In genomic region chr15:42933886-42934667, GRCh38 we compare ENCODE assay signal across 22 cellular contexts.
"Had no signal": no experiment of that assay in that cellular context is flagged by ENCODE, and none has a peak within 500 bp of the region (broad histone marks: within the 10 kb centered on the region; RNA-seq: fewer than 3 reads in every experiment).

No MANE protein-coding gene starts in this region.

- H3K9me3 Mint-ChIP-seq: activated naive CD8-positive, alpha-beta T cell treated with anti-CD3 and anti-CD28 coated beads for 36 hours; activated T-helper 1 cell treated with anti-CD3 and anti-CD28 coated beads, Interleukin-12 subunit alpha, Interleukin-12 subunit beta, Interleukin-2, Interleukin-4 antibody, amounts not matched to agents 30 ng/mL and 10 ng/mL and 1 ng/mL, durations not matched to agents 14 hours and 24 hours and 36 hours; endodermal cell; nephron had no signal

- H3K9me3 ChIP-seq: colonic mucosa, upper lobe of right lung had no signal

- H3K4me1 ChIP-seq: colonic mucosa, upper lobe of right lung had no signal

- H3K27ac ChIP-seq: colonic mucosa, upper lobe of right lung had no signal

- H3K4me3 ChIP-seq: colonic mucosa, lung, upper lobe of right lung had no signal

- H3K36me3 Mint-ChIP-seq: activated naive CD8-positive, alpha-beta T cell treated with anti-CD3 and anti-CD28 coated beads for 36 hours; brain had no signal

- H3K4me3 Mint-ChIP-seq: activated naive CD8-positive, alpha-beta T cell treated with anti-CD3 and anti-CD28 coated beads for 36 hours; activated T-helper 1 cell treated with anti-CD3 and anti-CD28 coated beads, Interleukin-12 subunit alpha, Interleukin-12 subunit beta, Interleukin-2, Interleukin-4 antibody, amounts not matched to agents 30 ng/mL and 10 ng/mL and 1 ng/mL, durations not matched to agents 14 hours and 24 hours and 36 hours; brain; endodermal cell; nephron had no signal

- H3K36me3 ChIP-seq: colonic mucosa, upper lobe of right lung had no signal

- H3K4me1 Mint-ChIP-seq: activated naive CD8-positive, alpha-beta T cell treated with anti-CD3 and anti-CD28 coated beads for 36 hours; brain; endodermal cell; nephron had no signal

- H3K27me3 ChIP-seq: colonic mucosa, upper lobe of right lung had no signal

- H3K27ac Mint-ChIP-seq: activated naive CD8-positive, alpha-beta T cell treated with anti-CD3 and anti-CD28 coated beads for 36 hours; activated T-helper 1 cell treated with anti-CD3 and anti-CD28 coated beads, Interleukin-12 subunit alpha, Interleukin-12 subunit beta, Interleukin-2, Interleukin-4 antibody, amounts not matched to agents 30 ng/mL and 10 ng/mL and 1 ng/mL, durations not matched to agents 14 hours and 24 hours and 36 hours; brain; endodermal cell; nephron had no signal

- ATAC-seq: left lobe of liver, upper lobe of right lung had no signal

- DNase-seq: activated CD4-positive, alpha-beta T cell treated with anti-CD3 and anti-CD28 coated beads for 1 hour; activated CD4-positive, alpha-beta T cell treated with anti-CD3 and anti-CD28 coated beads, Interleukin-2, amount 50 U/mL, for 4 hours; activated naive CD8-positive, alpha-beta T cell treated with anti-CD3 and anti-CD28 coated beads for 36 hours; caudate nucleus; colonic mucosa; endodermal cell; hypothalamus; kidney; midbrain; occipital lobe; posterior cingulate gyrus; stimulated activated CD4-positive, alpha-beta T cell treated with anti-CD3 and anti-CD28 coated beads, Interleukin-12 subunit alpha, Interleukin-12 subunit beta, amount 100 ng/mL, for 4 hours; stimulated activated CD4-positive, alpha-beta T cell treated with anti-CD3 and anti-CD28 coated beads, Interleukin-1b, Interleukin-23, amount 100 ng/mL, for 48 hours; stimulated activated CD8-positive, alpha-beta memory T cell treated with anti-CD3 and anti-CD28 coated beads, Interleukin-4, amount 100 ng/mL, for 48 hours; stimulated activated naive CD4-positive, alpha-beta T cell; T-helper 9 cell; upper lobe of right lung had no signal

- H3K27me3 Mint-ChIP-seq: activated naive CD8-positive, alpha-beta T cell treated with anti-CD3 and anti-CD28 coated beads for 36 hours; brain had no signal
